ENCODE assay signal across 9 cellular contexts in the genomic region with DNA sequence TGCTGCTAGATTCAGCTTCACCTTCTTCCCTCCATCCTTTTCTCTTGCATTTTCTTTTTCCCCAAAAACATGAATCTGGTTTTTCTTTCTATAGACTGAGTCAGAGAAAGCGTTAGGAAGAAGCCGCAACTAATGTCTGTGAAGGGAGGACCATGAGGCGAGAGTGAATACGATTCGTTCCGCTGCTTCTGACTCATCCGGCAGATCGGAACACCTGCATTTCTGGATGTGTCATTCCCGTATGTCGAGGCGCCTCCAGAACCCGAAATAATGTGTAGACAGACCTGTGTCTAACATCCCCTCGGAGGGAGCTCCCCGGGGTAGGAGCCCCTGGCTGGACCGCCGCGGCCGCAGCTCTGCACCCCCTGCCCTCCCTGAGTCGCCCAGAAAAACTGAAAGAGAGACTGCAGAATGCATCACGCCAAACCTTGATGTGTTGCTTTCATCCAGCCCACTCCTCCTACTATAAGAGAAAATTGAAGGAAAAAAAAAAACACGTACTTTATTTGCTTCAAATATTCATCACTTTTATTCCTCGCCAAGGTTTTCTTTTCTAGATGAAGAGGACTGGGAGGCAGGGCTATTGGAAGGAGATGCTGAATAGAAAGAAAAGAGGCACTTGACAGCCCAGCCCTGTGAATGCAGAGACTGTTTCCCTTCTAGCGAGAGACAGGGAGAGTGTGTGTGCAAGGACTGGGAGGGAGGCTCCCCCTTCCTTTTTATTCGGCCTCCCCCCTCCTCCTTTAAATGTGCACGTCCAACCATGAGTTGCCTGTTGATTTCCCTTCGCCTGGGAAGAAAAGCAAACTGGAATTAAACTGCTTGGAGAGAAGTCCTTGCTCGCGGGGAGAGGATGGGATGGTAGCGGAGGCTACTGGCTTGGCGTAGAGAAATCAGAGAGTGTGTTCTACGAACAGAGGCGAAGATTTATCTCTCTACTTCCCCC. TPM values are rescaled to one million over a fixed set of nuclear protein-coding genes. Genes with fewer than 3 reads are reported as not detected.
DNase-seq lines count a peak whose midpoint lies in the region; ATAC-seq lines count a peak whose summit lies in the region.
"Had no signal": no experiment of that assay in that cellular context is flagged by ENCODE, and none has a peak within 500 bp of the region (broad histone marks: within the 10 kb centered on the region; RNA-seq: fewer than 3 reads in every experiment).

No MANE protein-coding gene starts in this region.

- peak; percentile 56 for DNase-seq in NCI-H345 (lab: John Stamatoyannopoulos, UW)
- no peak for DNase-seq in NCI-H345 treated with DMSO at 0.1 percent for 48 hours (lab: John Stamatoyannopoulos, UW; ENCODE audit: unreplicated experiment)
- DNase-seq in T-helper 17 cell, result no peak
- DNase-seq in NCI-H1436 (lab: John Stamatoyannopoulos, UW), result no peak
- DNase-seq in GOT3 (lab: John Stamatoyannopoulos, UW), result no peak

- H3K9me3 ChIP-seq in T-helper 17 cell (ENCODE audit: control insufficient read depth, low read length, poor library complexity, severe bottlenecking) (no peaks in the 10 kb centered on the region), esophagus (ENCODE audit: control insufficient read depth in 2 of 2, insufficient read depth in 1 of 2, low read depth in 1 of 2, low read length in 1 of 2) (peaks cover 3 to 28% of the 10 kb centered on the region in 2 donors), muscle layer of duodenum (ENCODE audit: control insufficient read depth in 1 of 2, low read length in 2 of 2) (no peaks in the 10 kb centered on the region)

- no peak for ATAC-seq in T-helper 17 cell
- no peak for ATAC-seq in GM21528 (IDR thresholded peaks at IDR 0.05; ENCODE audit: low FRiP score, unreplicated experiment)

- H3K4me3 ChIP-seq in esophagus (ENCODE audit: low read depth in 1 of 2, low read length in 2 of 2), result peak overlapping the region; percentile 41 to 50
- peak overlapping the region; percentile 69 to 86 for H3K4me3 ChIP-seq in muscle layer of duodenum (ENCODE audit: low read depth in 1 of 2, low read length in 2 of 2)

- H3K36me3 ChIP-seq in esophagus (ENCODE audit: control insufficient read depth in 2 of 2, insufficient read depth in 2 of 2, low read length in 1 of 2), result no peaks in the 10 kb centered on the region
- no peaks in the 10 kb centered on the region for H3K36me3 ChIP-seq in muscle layer of duodenum (ENCODE audit: control insufficient read depth in 1 of 2, insufficient read depth in 2 of 2, low read length in 2 of 2)

- peaks cover 3 to 7% of the 10 kb centered on the region in 2 donors for H3K4me1 ChIP-seq in esophagus (ENCODE audit: control insufficient read depth in 2 of 2, insufficient read depth in 2 of 2, low read length in 1 of 2)
- peaks cover 0 to 43% of the 10 kb centered on the region in 2 donors for H3K4me1 ChIP-seq in muscle layer of duodenum (ENCODE audit: control insufficient read depth in 1 of 2, insufficient read depth in 2 of 2, low read length in 2 of 2)

- peaks cover 68% of the 10 kb centered on the region for H3K27me3 Mint-ChIP-seq in T-helper 17 cell

- H3K4me3 Mint-ChIP-seq in T-helper 17 cell, result peak overlapping the region; percentile 92

- H3K27ac ChIP-seq in esophagus (ENCODE audit: low read depth in 2 of 2, low read length in 1 of 2) (no peak overlapping the region), muscle layer of duodenum (ENCODE audit: low read length) (no peak overlapping the region)
- H3K27ac ChIP-seq: VCaP had no signal

- H3K27me3 ChIP-seq in esophagus (ENCODE audit: control insufficient read depth in 1 of 2, insufficient read depth in 2 of 2, low read length in 2 of 2) (peaks cover 0 to 27% of the 10 kb centered on the region in 2 donors), muscle layer of duodenum (ENCODE audit: low read depth, low read length) (peaks cover 46% of the 10 kb centered on the region)

- H3K36me3 Mint-ChIP-seq in T-helper 17 cell (ENCODE audit: low read depth), result no peaks in the 10 kb centered on the region

- peaks cover 21% of the 10 kb centered on the region for H3K4me1 Mint-ChIP-seq in T-helper 17 cell

- WGBS in esophagus, 2 donors, result 4% methylated on average over 32 of the region's 32 CpGs

- H3K27ac Mint-ChIP-seq in T-helper 17 cell, result peak overlapping the region; percentile 87

RNA-seq across cellular contexts. Expression of a gene that starts 0.6 kb away (rescaled TPM):
- total RNA-seq in T-helper 17 cell, result under 1 TPM; 0.15 to 0.29 TPM
- under 1 TPM; 0.22 to 0.36 TPM for polyA plus RNA-seq in esophagus
